ENCODE assay signal across 33 cellular contexts in genomic region chr6:153401751-153402150, GRCh38.
"Had no signal": no experiment of that assay in that cellular context is flagged by ENCODE, and none has a peak within 500 bp of the region (broad histone marks: within the 10 kb centered on the region; RNA-seq: fewer than 3 reads in every experiment).

No MANE protein-coding gene starts in this region.

- FAIRE-seq: kidney, TTC549 had no signal

- H3K4me3 ChIP-seq: adrenal gland, body of pancreas, cardiac muscle cell, coronary artery, dorsolateral prefrontal cortex, psoas muscle, smooth muscle cell, stomach, thyroid gland, upper lobe of left lung, vagina had no signal

- H2AFZ ChIP-seq: parathyroid adenoma had no signal

- H3K4me2 ChIP-seq: smooth muscle cell had no signal

- H3K9ac ChIP-seq: parathyroid adenoma had no signal

- H3K4me1 ChIP-seq: adrenal gland, body of pancreas, parathyroid adenoma, psoas muscle, stomach, thyroid gland, upper lobe of left lung, vagina had no signal

- H3K36me3 ChIP-seq: adrenal gland, cardiac muscle cell, stomach, thyroid gland, upper lobe of left lung, vagina had no signal

- H3K27ac ChIP-seq: adrenal gland, body of pancreas, coronary artery, dorsolateral prefrontal cortex, parathyroid adenoma, psoas muscle, stomach, thyroid gland, upper lobe of left lung, vagina, VCaP had no signal

- DNase-seq: activated CD4-positive, alpha-beta T cell treated with anti-CD3 and anti-CD28 coated beads for 48 hours; activated CD4-positive, alpha-beta T cell treated with anti-CD3 and anti-CD28 coated beads, Interleukin-2, amount 50 U/mL, for 48 hours; activated CD8-positive, alpha-beta memory T cell treated with anti-CD3 and anti-CD28 coated beads for 24 hours; activated effector memory CD4-positive, alpha-beta T cell treated with anti-CD3 and anti-CD28 coated beads, Interleukin-2, amount 50 U/mL, for 16 hours; activated naive CD4-positive, alpha-beta T cell treated with anti-CD3 and anti-CD28 coated beads for 36 hours; activated naive CD8-positive, alpha-beta T cell treated with anti-CD3 and anti-CD28 coated beads for 36 hours; adrenal gland; aorta; body of pancreas; cerebellar nuclear complex; dorsolateral prefrontal cortex; effector memory CD8-positive, alpha-beta T cell; immature natural killer cell; kidney; left colon; midbrain; naive thymus-derived CD4-positive, alpha-beta T cell; occipital lobe; psoas muscle; stimulated activated CD4-positive, alpha-beta T cell treated with anti-CD3 and anti-CD28 coated beads, Interleukin-1b, Interleukin-23, amount 100 ng/mL, for 48 hours; stimulated activated CD4-positive, alpha-beta T cell treated with anti-CD3 and anti-CD28 coated beads, Interleukin-4, amount 100 ng/mL, for 4 hours; stimulated activated CD8-positive, alpha-beta memory T cell treated with anti-CD3 and anti-CD28 coated beads, Interleukin-4, amount 100 ng/mL, for 48 hours; stomach; T-helper 9 cell; thyroid gland; upper lobe of left lung had no signal

- H3K27me3 ChIP-seq: adrenal gland, body of pancreas, cardiac muscle cell, stomach, thyroid gland, upper lobe of left lung, vagina had no signal

- H3K79me2 ChIP-seq: parathyroid adenoma had no signal

- H3K9me3 ChIP-seq: adrenal gland, body of pancreas, psoas muscle, stomach, thyroid gland, upper lobe of left lung, vagina had no signal
